Comparison of ENCODE assay signal across 16 cellular contexts in the genomic region with DNA sequence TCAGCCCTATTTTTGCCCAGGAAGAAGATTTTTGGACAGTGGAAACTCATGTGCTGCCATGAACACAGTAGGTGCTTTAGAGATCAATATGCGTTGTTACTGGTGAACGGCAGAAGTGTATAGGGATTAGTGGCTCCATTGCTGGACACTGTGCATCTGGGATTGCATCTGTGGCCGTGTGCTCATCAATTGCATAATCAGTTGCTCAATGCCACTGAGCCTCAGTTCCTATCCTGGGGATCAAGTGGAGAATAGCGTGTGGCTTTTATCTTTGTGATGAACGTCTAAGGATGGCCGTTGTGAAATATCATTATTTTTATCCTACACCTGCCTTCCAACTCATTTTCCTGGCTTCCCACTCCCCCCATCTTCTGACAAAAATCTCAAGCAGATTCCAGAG. TPM values are rescaled to one million over a fixed set of nuclear protein-coding genes. Genes with fewer than 3 reads are reported as not detected.
A peak's percentile ranks its signal among the peaks of the same experiment; 100 is the strongest.
DNase-seq lines count a peak whose midpoint lies in the region; ATAC-seq and TF ChIP-seq lines count a peak whose summit lies in the region.
"Had no signal": no experiment of that assay in that cellular context is flagged by ENCODE, and none has a peak within 500 bp of the region (broad histone marks: within the 10 kb centered on the region; RNA-seq: fewer than 3 reads in every experiment).

No MANE protein-coding gene starts in this region.

- H3K4me3 ChIP-seq in MM.1S (ENCODE audit: low read length), result no peak overlapping the region
- H3K4me3 ChIP-seq in esophagus muscularis mucosa, result no peak overlapping the region
- H3K4me3 ChIP-seq: right lobe of liver, tibial artery had no signal

- DNase-seq in AG20443 (ENCODE audit: low spot score) (peak; percentile 65), MM.1S (no peak), esophagus muscularis mucosa (ENCODE audit: extremely low spot score) (peak; percentile 72), nephron progenitor cell (no peak), omental fat pad (ENCODE audit: low spot score) (no peak), NCI-H2081 (lab: John Stamatoyannopoulos, UW) (no peak)
- no peak for DNase-seq in T-helper 2 cell treated with Interferon-gamma antibody and Interleukin-4, amounts not matched to agents 5 μg/mL and 100 μg/mL, for 36 hours (ENCODE audit: low spot score)
- DNase-seq: effector CD4-positive, alpha-beta T cell; NCI-H1417 treated with DMSO at 0.1 percent for 48 hours; right lobe of liver; T-helper 9 cell had no signal

- TF ChIP-seq CTCF in MM.1S (IDR thresholded peaks at IDR 0.05; ENCODE audit: low read length) (no peak), esophagus muscularis mucosa (IDR thresholded peaks at IDR 0.05) (no peak), nephron progenitor cell (IDR thresholded peaks at IDR 0.05) (no peak), omental fat pad (IDR thresholded peaks at IDR 0.05) (no peak)

- no peaks in the 10 kb centered on the region for H3K9me2 ChIP-seq in MM.1S (replicated peaks; ENCODE audit: insufficient read depth, low read length)

- H3K27ac ChIP-seq in MM.1S (ENCODE audit: low read length) (no peak overlapping the region), esophagus muscularis mucosa (replicated peaks in 1 of 4) (peak overlapping the region in 2 of 4 donors; percentile 15 to 54)
- H3K27ac ChIP-seq: right lobe of liver, tibial artery had no signal

- H3K27me3 Mint-ChIP-seq in nephron progenitor cell (ENCODE audit: low read depth, poor library complexity), result peaks cover 9% of the 10 kb centered on the region
- H3K27me3 Mint-ChIP-seq in T-helper 2 cell treated with Interferon-gamma antibody and Interleukin-4, amounts not matched to agents 5 μg/mL and 100 μg/mL, for 36 hours (ENCODE audit: low read depth), result peaks cover 10% of the 10 kb centered on the region

- no peak overlapping the region for H3K9ac ChIP-seq in MM.1S (ENCODE audit: low read length)

- intact Hi-C loops in esophagus muscularis mucosa (cut with DNase I), result no loop called here

- no peak for TF ChIP-seq POLR2A in esophagus muscularis mucosa (IDR thresholded peaks at IDR 0.05; ENCODE audit: low read depth)

- no peaks in the 10 kb centered on the region for H3K36me3 Mint-ChIP-seq in nephron progenitor cell (ENCODE audit: low read depth)
- H3K36me3 Mint-ChIP-seq in T-helper 2 cell treated with Interferon-gamma antibody and Interleukin-4, amounts not matched to agents 5 μg/mL and 100 μg/mL, for 36 hours (ENCODE audit: low read depth), result no peaks in the 10 kb centered on the region
- H3K36me3 Mint-ChIP-seq: activated naive CD8-positive, alpha-beta T cell treated with anti-CD3 and anti-CD28 coated beads for 36 hours had no signal

- H3K27me3 ChIP-seq in MM.1S (replicated peaks; ENCODE audit: insufficient read depth, low read length) (no peaks in the 10 kb centered on the region), esophagus muscularis mucosa (no peaks in the 10 kb centered on the region)
- H3K27me3 ChIP-seq: right lobe of liver had no signal

- H3K27ac Mint-ChIP-seq in nephron progenitor cell, result peak overlapping the region; percentile 15
- no peak overlapping the region for H3K27ac Mint-ChIP-seq in T-helper 2 cell treated with Interferon-gamma antibody and Interleukin-4, amounts not matched to agents 5 μg/mL and 100 μg/mL, for 36 hours
- H3K27ac Mint-ChIP-seq: activated CD8-positive, alpha-beta T cell treated with anti-CD3 and anti-CD28 coated beads for 36 hours; activated naive CD8-positive, alpha-beta T cell treated with anti-CD3 and anti-CD28 coated beads for 36 hours; B cell had no signal

- no peaks in the 10 kb centered on the region for H3K9me3 Mint-ChIP-seq in nephron progenitor cell
- no peaks in the 10 kb centered on the region for H3K9me3 Mint-ChIP-seq in T-helper 2 cell treated with Interferon-gamma antibody and Interleukin-4, amounts not matched to agents 5 μg/mL and 100 μg/mL, for 36 hours
- H3K9me3 Mint-ChIP-seq: activated CD8-positive, alpha-beta T cell treated with anti-CD3 and anti-CD28 coated beads for 36 hours; activated naive CD8-positive, alpha-beta T cell treated with anti-CD3 and anti-CD28 coated beads for 36 hours had no signal

- peak overlapping the region; percentile 57; the same call in 1 of the 2 replicates for H3K4me2 ChIP-seq in MM.1S (ENCODE audit: low read depth, low read length)

- WGBS in esophagus muscularis mucosa, result 46% methylated on average over 6 of the region's 6 CpGs

- no peaks in the 10 kb centered on the region for H3K36me3 ChIP-seq in MM.1S (replicated peaks; ENCODE audit: insufficient read depth, low read length)
- no peaks in the 10 kb centered on the region for H3K36me3 ChIP-seq in esophagus muscularis mucosa
- H3K36me3 ChIP-seq: right lobe of liver, tibial artery had no signal

- H3K4me1 Mint-ChIP-seq in nephron progenitor cell, result peaks cover 49% of the 10 kb centered on the region
- H3K4me1 Mint-ChIP-seq in T-helper 2 cell treated with Interferon-gamma antibody and Interleukin-4, amounts not matched to agents 5 μg/mL and 100 μg/mL, for 36 hours (ENCODE audit: low read depth), result peaks cover 26% of the 10 kb centered on the region

- no peak for TF ChIP-seq EP300 in esophagus muscularis mucosa (IDR thresholded peaks at IDR 0.05)

- H3K9me3 ChIP-seq in MM.1S (replicated peaks; ENCODE audit: insufficient read depth, low read length), result no peaks in the 10 kb centered on the region
- no peaks in the 10 kb centered on the region for H3K9me3 ChIP-seq in esophagus muscularis mucosa
- H3K9me3 ChIP-seq: right lobe of liver, tibial artery had no signal

- no peak overlapping the region for H2AFZ ChIP-seq in MM.1S (ENCODE audit: low read length)

- H3K4me1 ChIP-seq in MM.1S (ENCODE audit: low read length), result peaks cover 17% of the 10 kb centered on the region
- peaks cover 10 to 24% (median 21%) of the 10 kb centered on the region in 4 donors for H3K4me1 ChIP-seq in esophagus muscularis mucosa
- H3K4me1 ChIP-seq: right lobe of liver had no signal

- no peaks in the 10 kb centered on the region for H3K79me2 ChIP-seq in MM.1S (ENCODE audit: low read length)

- no peaks in the 10 kb centered on the region for H4K20me1 ChIP-seq in MM.1S (ENCODE audit: insufficient read depth, low read length)

- H3K4me3 Mint-ChIP-seq in nephron progenitor cell, result no peak overlapping the region
- no peak overlapping the region for H3K4me3 Mint-ChIP-seq in T-helper 2 cell treated with Interferon-gamma antibody and Interleukin-4, amounts not matched to agents 5 μg/mL and 100 μg/mL, for 36 hours
- H3K4me3 Mint-ChIP-seq: activated CD8-positive, alpha-beta T cell treated with anti-CD3 and anti-CD28 coated beads for 36 hours; B cell had no signal

- no peak for ATAC-seq in omental fat pad (ENCODE audit: low FRiP score)
- ATAC-seq in HG02678 (IDR thresholded peaks at IDR 0.05; ENCODE audit: unreplicated experiment), result no peak

- no peaks in the 10 kb centered on the region for H3F3A ChIP-seq in MM.1S (ENCODE audit: insufficient read depth, low read length)

RNA-seq across cellular contexts. Expression of a gene that starts 5.4 kb away (rescaled TPM):
- total RNA-seq in esophagus muscularis mucosa (under 1 TPM; under 0.01 to 0.45 (median 0.20) TPM), omental fat pad (1 to 10 TPM in 1 of 4 donors, under 1 TPM in 3; 0.19 to 6.9 (median 0.40) TPM)
- total RNA-seq: B cell had no signal

RNA-seq across cellular contexts. Expression of a gene that starts 49.8 kb away (rescaled TPM):
- total RNA-seq in esophagus muscularis mucosa, result 10 to 100 TPM; 17.9 to 31.1 (median 26.1) TPM
- total RNA-seq in omental fat pad, result 10 to 100 TPM; 14.9 to 37.0 (median 23.5) TPM

Comparison
In these comparisons a context has a peak if more than half of its experiments do, and no peak if none do; other contexts are left out.
1. DNase-seq: peak in AG20443 (single experiment) and esophagus muscularis mucosa (single experiment); none in MM.1S (single experiment), nephron progenitor cell (single experiment), omental fat pad (single experiment), NCI-H2081 (0 of 2) and T-helper 2 cell treated with Interferon-gamma antibody and Interleukin-4, amounts not matched to agents 5 μg/mL and 100 μg/mL, for 36 hours (single experiment).